Comparison of ENCODE assay signal across 1 cellular context in genomic region chr5:163916376-163916775, GRCh38.
A peak's percentile ranks its signal among the peaks of the same experiment; 100 is the strongest.
TF ChIP-seq lines count a peak whose summit lies in the region.

No MANE protein-coding gene starts in this region.

TF ChIP-seq in GM12878, 131 proteins besides CTCF, POLR2A, EP300 and RAD21 (continued from another document and continues in another):
- TF ChIP-seq CUX1 (IDR thresholded peaks at IDR 0.05; ENCODE audit: insufficient replicate concordance, low read depth, low read length) = no peak
- TF ChIP-seq, protein P1, sequence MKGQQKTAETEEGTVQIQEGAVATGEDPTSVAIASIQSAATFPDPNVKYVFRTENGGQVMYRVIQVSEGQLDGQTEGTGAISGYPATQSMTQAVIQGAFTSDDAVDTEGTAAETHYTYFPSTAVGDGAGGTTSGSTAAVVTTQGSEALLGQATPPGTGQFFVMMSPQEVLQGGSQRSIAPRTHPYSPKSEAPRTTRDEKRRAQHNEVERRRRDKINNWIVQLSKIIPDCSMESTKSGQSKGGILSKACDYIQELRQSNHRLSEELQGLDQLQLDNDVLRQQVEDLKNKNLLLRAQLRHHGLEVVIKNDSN (IDR thresholded peaks at IDR 0.05; ENCODE audit: borderline replicate concordance, extremely low read length, insufficient read depth, low read depth, low read length) = no peak
- no peak for TF ChIP-seq SUPT20H (IDR thresholded peaks at IDR 0.05; ENCODE audit: borderline replicate concordance, control insufficient read depth, low read depth, low read length)
- no peak for TF ChIP-seq GABPA (IDR thresholded peaks at IDR 0.05; ENCODE audit: low read depth)
- TF ChIP-seq POU2F2 (IDR thresholded peaks at IDR 0.05; ENCODE audit: borderline replicate concordance, low read depth, low read length) = peak; percentile 89
- TF ChIP-seq NR2C1 (IDR thresholded peaks at IDR 0.05) = no peak
- TF ChIP-seq MAX (IDR thresholded peaks at IDR 0.05; ENCODE audit: low read depth, low read length) = no peak
- TF ChIP-seq ATF7 (IDR thresholded peaks at IDR 0.05; ENCODE audit: low read depth) = no peak
- no peak for TF ChIP-seq KAT2A (conservative IDR thresholded peaks at IDR 0.05; ENCODE audit: control insufficient read depth, low read depth, low read length)
- TF ChIP-seq IKZF1 (conservative IDR thresholded peaks at IDR 0.05) = peak; percentile 26; the same call in 1 of the 2 replicates
- no peak for TF ChIP-seq BACH1 (IDR thresholded peaks at IDR 0.05; ENCODE audit: borderline replicate concordance)
- TF ChIP-seq, protein P2, sequence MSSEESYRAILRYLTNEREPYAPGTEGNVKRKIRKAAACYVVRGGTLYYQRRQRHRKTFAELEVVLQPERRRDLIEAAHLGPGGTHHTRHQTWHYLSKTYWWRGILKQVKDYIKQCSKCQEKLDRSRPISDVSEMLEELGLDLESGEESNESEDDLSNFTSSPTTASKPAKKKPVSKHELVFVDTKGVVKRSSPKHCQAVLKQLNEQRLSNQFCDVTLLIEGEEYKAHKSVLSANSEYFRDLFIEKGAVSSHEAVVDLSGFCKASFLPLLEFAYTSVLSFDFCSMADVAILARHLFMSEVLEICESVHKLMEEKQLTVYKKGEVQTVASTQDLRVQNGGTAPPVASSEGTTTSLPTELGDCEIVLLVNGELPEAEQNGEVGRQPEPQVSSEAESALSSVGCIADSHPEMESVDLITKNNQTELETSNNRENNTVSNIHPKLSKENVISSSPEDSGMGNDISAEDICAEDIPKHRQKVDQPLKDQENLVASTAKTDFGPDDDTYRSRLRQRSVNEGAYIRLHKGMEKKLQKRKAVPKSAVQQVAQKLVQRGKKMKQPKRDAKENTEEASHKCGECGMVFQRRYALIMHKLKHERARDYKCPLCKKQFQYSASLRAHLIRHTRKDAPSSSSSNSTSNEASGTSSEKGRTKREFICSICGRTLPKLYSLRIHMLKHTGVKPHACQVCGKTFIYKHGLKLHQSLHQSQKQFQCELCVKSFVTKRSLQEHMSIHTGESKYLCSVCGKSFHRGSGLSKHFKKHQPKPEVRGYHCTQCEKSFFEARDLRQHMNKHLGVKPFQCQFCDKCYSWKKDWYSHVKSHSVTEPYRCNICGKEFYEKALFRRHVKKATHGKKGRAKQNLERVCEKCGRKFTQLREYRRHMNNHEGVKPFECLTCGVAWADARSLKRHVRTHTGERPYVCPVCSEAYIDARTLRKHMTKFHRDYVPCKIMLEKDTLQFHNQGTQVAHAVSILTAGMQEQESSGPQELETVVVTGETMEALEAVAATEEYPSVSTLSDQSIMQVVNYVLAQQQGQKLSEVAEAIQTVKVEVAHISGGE (CRISPR knock-in tag; IDR thresholded peaks at IDR 0.05) = no peak
- TF ChIP-seq TCF7 (IDR thresholded peaks at IDR 0.05; ENCODE audit: borderline replicate concordance) = no peak
- no peak for TF ChIP-seq SIX5 (IDR thresholded peaks at IDR 0.05; ENCODE audit: low read depth, low read length, severe bottlenecking)
- TF ChIP-seq KDM1A (IDR thresholded peaks at IDR 0.05; ENCODE audit: borderline replicate concordance) = no peak
- TF ChIP-seq BCL11A (IDR thresholded peaks at IDR 0.05; ENCODE audit: low read depth, low read length) = 0 out of 2 replicates have a peak, but pooled peaks have one; percentile 34
- TF ChIP-seq NR2C2 (IDR thresholded peaks at IDR 0.05; ENCODE audit: borderline replicate concordance, control insufficient read depth, insufficient read length, low read depth) = no peak
- TF ChIP-seq SMAD5 (IDR thresholded peaks at IDR 0.05; ENCODE audit: low read depth) = no peak
- TF ChIP-seq FOXM1 (IDR thresholded peaks at IDR 0.05; ENCODE audit: low read depth, low read length) = no peak
- no peak for TF ChIP-seq SMARCA5 (IDR thresholded peaks at IDR 0.05)
- no peak for TF ChIP-seq EGR1 (IDR thresholded peaks at IDR 0.05; ENCODE audit: borderline replicate concordance in 1 of 2, low read depth in 2 of 2, low read length in 2 of 2)
- no peak for TF ChIP-seq SMAD1 (IDR thresholded peaks at IDR 0.05; ENCODE audit: low read depth, partially characterized antibody)
- no peak for TF ChIP-seq GATAD2B (conservative IDR thresholded peaks at IDR 0.05; ENCODE audit: low read depth)
- no peak for TF ChIP-seq KLF5 (IDR thresholded peaks at IDR 0.05; ENCODE audit: partially characterized antibody)
- no peak for TF ChIP-seq ZNF217 (IDR thresholded peaks at IDR 0.05)
- TF ChIP-seq USF2 (IDR thresholded peaks at IDR 0.05; ENCODE audit: borderline replicate concordance, low read depth, low read length) = no peak
- no peak for TF ChIP-seq HDGF (IDR thresholded peaks at IDR 0.05)
- TF ChIP-seq, protein P3, sequence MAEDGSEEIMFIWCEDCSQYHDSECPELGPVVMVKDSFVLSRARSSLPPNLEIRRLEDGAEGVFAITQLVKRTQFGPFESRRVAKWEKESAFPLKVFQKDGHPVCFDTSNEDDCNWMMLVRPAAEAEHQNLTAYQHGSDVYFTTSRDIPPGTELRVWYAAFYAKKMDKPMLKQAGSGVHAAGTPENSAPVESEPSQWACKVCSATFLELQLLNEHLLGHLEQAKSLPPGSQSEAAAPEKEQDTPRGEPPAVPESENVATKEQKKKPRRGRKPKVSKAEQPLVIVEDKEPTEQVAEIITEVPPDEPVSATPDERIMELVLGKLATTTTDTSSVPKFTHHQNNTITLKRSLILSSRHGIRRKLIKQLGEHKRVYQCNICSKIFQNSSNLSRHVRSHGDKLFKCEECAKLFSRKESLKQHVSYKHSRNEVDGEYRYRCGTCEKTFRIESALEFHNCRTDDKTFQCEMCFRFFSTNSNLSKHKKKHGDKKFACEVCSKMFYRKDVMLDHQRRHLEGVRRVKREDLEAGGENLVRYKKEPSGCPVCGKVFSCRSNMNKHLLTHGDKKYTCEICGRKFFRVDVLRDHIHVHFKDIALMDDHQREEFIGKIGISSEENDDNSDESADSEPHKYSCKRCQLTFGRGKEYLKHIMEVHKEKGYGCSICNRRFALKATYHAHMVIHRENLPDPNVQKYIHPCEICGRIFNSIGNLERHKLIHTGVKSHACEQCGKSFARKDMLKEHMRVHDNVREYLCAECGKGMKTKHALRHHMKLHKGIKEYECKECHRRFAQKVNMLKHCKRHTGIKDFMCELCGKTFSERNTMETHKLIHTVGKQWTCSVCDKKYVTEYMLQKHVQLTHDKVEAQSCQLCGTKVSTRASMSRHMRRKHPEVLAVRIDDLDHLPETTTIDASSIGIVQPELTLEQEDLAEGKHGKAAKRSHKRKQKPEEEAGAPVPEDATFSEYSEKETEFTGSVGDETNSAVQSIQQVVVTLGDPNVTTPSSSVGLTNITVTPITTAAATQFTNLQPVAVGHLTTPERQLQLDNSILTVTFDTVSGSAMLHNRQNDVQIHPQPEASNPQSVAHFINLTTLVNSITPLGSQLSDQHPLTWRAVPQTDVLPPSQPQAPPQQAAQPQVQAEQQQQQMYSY (CRISPR knock-in tag; IDR thresholded peaks at IDR 0.05) = no peak
- no peak for TF ChIP-seq HSF1 (IDR thresholded peaks at IDR 0.05; ENCODE audit: low read depth, low read length)
- TF ChIP-seq ZNF622 (IDR thresholded peaks at IDR 0.05) = no peak
- TF ChIP-seq NBN (IDR thresholded peaks at IDR 0.05) = no peak
- no peak for TF ChIP-seq MXI1 (IDR thresholded peaks at IDR 0.05; ENCODE audit: low read depth, low read length)
- no peak for TF ChIP-seq EZH2 (IDR thresholded peaks at IDR 0.05; ENCODE audit: borderline replicate concordance, control insufficient read depth, low read depth, low read length)
- TF ChIP-seq, protein P4, sequence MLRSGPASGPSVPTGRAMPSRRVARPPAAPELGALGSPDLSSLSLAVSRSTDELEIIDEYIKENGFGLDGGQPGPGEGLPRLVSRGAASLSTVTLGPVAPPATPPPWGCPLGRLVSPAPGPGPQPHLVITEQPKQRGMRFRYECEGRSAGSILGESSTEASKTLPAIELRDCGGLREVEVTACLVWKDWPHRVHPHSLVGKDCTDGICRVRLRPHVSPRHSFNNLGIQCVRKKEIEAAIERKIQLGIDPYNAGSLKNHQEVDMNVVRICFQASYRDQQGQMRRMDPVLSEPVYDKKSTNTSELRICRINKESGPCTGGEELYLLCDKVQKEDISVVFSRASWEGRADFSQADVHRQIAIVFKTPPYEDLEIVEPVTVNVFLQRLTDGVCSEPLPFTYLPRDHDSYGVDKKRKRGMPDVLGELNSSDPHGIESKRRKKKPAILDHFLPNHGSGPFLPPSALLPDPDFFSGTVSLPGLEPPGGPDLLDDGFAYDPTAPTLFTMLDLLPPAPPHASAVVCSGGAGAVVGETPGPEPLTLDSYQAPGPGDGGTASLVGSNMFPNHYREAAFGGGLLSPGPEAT (IDR thresholded peaks at IDR 0.05; ENCODE audit: low read depth) = no peak
- TF ChIP-seq, protein P5, sequence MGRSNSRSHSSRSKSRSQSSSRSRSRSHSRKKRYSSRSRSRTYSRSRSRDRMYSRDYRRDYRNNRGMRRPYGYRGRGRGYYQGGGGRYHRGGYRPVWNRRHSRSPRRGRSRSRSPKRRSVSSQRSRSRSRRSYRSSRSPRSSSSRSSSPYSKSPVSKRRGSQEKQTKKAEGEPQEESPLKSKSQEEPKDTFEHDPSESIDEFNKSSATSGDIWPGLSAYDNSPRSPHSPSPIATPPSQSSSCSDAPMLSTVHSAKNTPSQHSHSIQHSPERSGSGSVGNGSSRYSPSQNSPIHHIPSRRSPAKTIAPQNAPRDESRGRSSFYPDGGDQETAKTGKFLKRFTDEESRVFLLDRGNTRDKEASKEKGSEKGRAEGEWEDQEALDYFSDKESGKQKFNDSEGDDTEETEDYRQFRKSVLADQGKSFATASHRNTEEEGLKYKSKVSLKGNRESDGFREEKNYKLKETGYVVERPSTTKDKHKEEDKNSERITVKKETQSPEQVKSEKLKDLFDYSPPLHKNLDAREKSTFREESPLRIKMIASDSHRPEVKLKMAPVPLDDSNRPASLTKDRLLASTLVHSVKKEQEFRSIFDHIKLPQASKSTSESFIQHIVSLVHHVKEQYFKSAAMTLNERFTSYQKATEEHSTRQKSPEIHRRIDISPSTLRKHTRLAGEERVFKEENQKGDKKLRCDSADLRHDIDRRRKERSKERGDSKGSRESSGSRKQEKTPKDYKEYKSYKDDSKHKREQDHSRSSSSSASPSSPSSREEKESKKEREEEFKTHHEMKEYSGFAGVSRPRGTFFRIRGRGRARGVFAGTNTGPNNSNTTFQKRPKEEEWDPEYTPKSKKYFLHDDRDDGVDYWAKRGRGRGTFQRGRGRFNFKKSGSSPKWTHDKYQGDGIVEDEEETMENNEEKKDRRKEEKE (IDR thresholded peaks at IDR 0.05) = no peak
